In the genomic region with DNA sequence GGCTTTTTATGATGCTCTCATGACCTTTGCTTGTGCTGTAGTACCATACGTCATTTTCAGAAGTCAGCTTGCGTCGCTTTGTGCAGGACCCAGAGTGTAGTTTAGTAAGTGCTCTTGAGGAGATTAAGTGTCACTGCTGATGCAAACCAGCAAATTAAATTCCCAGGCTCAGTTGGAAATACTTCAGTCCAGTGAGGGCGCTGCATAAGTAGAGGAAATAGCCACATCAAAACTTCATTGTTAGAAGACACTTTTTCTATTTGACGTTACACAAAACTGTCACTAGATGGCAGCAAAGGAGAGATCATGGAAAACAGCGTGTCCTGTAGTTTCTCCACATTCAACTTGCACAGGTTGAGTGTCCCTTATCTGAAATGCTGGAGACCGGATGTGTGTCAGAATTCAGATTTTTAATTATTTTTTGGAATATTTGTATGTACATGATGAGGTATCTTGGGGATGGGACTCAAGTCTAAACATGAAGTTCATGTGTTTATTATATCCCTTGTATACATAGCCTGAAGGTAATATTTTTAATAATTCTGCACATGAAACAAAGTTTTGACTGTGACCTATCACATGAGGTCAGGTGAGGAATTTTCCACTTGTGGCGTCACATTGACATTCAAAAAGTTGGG, we compare ENCODE assay signal across 8 cellular contexts. TPM values are rescaled to one million over a fixed set of nuclear protein-coding genes. Genes with fewer than 3 reads are reported as not detected.
A peak's percentile ranks its signal among the peaks of the same experiment; 100 is the strongest.
DNase-seq lines count a peak whose midpoint lies in the region; ATAC-seq, FAIRE-seq and TF ChIP-seq lines count a peak whose summit lies in the region.

No MANE protein-coding gene starts in this region.

- CTCF ChIA-PET in OCI-LY7 (lab: Charles Lee; ENCODE audit: unreplicated experiment): no interaction called here

- H3K27me3 Mint-ChIP-seq in activated T-cell treated with anti-CD3 and anti-CD28 coated beads, Interleukin-2, amount 50 U/mL, for 72 hours (ENCODE audit: low read depth): no peaks in the 10 kb centered on the region

- peaks cover 7 to 17% of the 10 kb centered on the region in 2 donors for H3K36me3 Mint-ChIP-seq in activated T-cell treated with anti-CD3 and anti-CD28 coated beads, Interleukin-2, amount 50 U/mL, for 72 hours (ENCODE audit: insufficient read depth in 2 of 2)

- peak; percentile 91 for FAIRE-seq in H54 (lab: Jason Lieb, UNC)

- no TSS peak for BruUV-seq in OCI-LY7 (replicated peaks; lab: Mats Ljungman, UMichigan)

- H3K9me2 ChIP-seq in OCI-LY7 (ENCODE audit: insufficient read depth, low read length): no peaks in the 10 kb centered on the region

- no peak overlapping the region for H3K27ac Mint-ChIP-seq in activated T-cell treated with anti-CD3 and anti-CD28 coated beads, Interleukin-2, amount 50 U/mL, for 72 hours

- H3K4me1 ChIP-seq in OCI-LY7 (ENCODE audit: insufficient read depth, low read length, poor library complexity, severe bottlenecking) (no peaks in the 10 kb centered on the region), tibial artery (no peaks in the 10 kb centered on the region)

- peak; percentile 59 to 71 for ATAC-seq in activated T-cell treated with anti-CD3 and anti-CD28 coated beads, Interleukin-2, amount 50 U/mL, for 72 hours (replicated peaks in 1 of 2)
- peak; percentile 87 for ATAC-seq in left colon

- H4K20me1 ChIP-seq in OCI-LY7 (ENCODE audit: insufficient read depth, low read length): peaks cover 14% of the 10 kb centered on the region; the same call in 1 of the 2 replicates

- H3K79me2 ChIP-seq in OCI-LY7 (ENCODE audit: insufficient read depth, low read depth, low read length): peaks cover 13% of the 10 kb centered on the region

- H3K9me3 Mint-ChIP-seq in activated T-cell treated with anti-CD3 and anti-CD28 coated beads, Interleukin-2, amount 50 U/mL, for 72 hours: peaks cover 3 to 5% of the 10 kb centered on the region in 2 donors

- H3K4me3 ChIP-seq in OCI-LY7 (ENCODE audit: low read depth, low read length, poor library complexity, severe bottlenecking): no peak overlapping the region
- no peak overlapping the region for H3K4me3 ChIP-seq in tibial artery

- no peaks in the 10 kb centered on the region for H3K4me1 Mint-ChIP-seq in activated T-cell treated with anti-CD3 and anti-CD28 coated beads, Interleukin-2, amount 50 U/mL, for 72 hours (ENCODE audit: low read depth)

- TF ChIP-seq POLR2A in H54 (IDR thresholded peaks at IDR 0.05; ENCODE audit: low read depth, low read length): no peak

- peaks cover 25% of the 10 kb centered on the region for H3K36me3 ChIP-seq in OCI-LY7 (ENCODE audit: insufficient read depth, low read length)
- H3K36me3 ChIP-seq in tibial artery: peaks cover 0 to 17% (median 12%) of the 10 kb centered on the region in 3 donors

- H3K27me3 ChIP-seq in tibial artery: no peaks in the 10 kb centered on the region

- no peak overlapping the region for H2AFZ ChIP-seq in OCI-LY7 (ENCODE audit: low read length)

- peaks cover 14% of the 10 kb centered on the region; the same call in 1 of the 2 replicates for H3K9me3 ChIP-seq in OCI-LY7 (ENCODE audit: low read length)
- H3K9me3 ChIP-seq in tibial artery: no peaks in the 10 kb centered on the region

- peak; percentile 96 for TF ChIP-seq CTCF in OCI-LY7 (conservative IDR thresholded peaks at IDR 0.05; ENCODE audit: low read length)
- TF ChIP-seq CTCF in tibial artery (IDR thresholded peaks at IDR 0.05): peak; percentile 74 to 78

- intact Hi-C loops in OCI-LY7 (cut with micrococcal nuclease; ENCODE audit: unreplicated experiment) (loop anchor here (2.0 to 10.0 kb wide), 4 partner anchors 226 to 966 kb away; a partner anchor contains a TSS), left colon (cut with DNase I, micrococcal nuclease) (no loop called here), tibial artery (cut with DNase I; ENCODE audit: low total_unique reads) (no loop called here)

- no peak overlapping the region for H3K4me2 ChIP-seq in OCI-LY7 (ENCODE audit: low read length)

- POLR2A ChIA-PET in OCI-LY7 (lab: Charles Lee): no interaction called here

- no peak overlapping the region for H3K4me3 Mint-ChIP-seq in activated T-cell treated with anti-CD3 and anti-CD28 coated beads, Interleukin-2, amount 50 U/mL, for 72 hours

- H3K27ac ChIP-seq in OCI-LY7 (ENCODE audit: low read depth, low read length, poor library complexity, severe bottlenecking) (no peak overlapping the region), tibial artery (no peak overlapping the region)

- peak in 1 of 2 donors; percentile 29 for DNase-seq in activated T-cell treated with anti-CD3 and anti-CD28 coated beads, Interleukin-2, amount 50 U/mL, for 72 hours
- DNase-seq in activated T-cell treated with anti-CD3 and anti-CD28 coated beads, Interleukin-2, amount 50 U/mL, for 48 hours: no peak
- DNase-seq in H54 (ENCODE audit: insufficient read length, low spot score) (peak; percentile 31), Kasumi-1 (lab: John Stamatoyannopoulos, UW) (peak; percentile 98 to 99), OCI-LY7 (ENCODE audit: low spot score) (peak; percentile 84), left colon (peak in 1 of 2 donors; percentile 18), tibial artery (no peak)
- DNase-seq in central memory CD4-positive, alpha-beta T cell: peak; percentile 48

RNA-seq across cellular contexts. Expression of a gene that starts 7.9 kb away (rescaled TPM):
- 10 to 100 TPM; 34.8 to 44.0 TPM for total RNA-seq in activated T-cell treated with anti-CD3 and anti-CD28 coated beads, Interleukin-2, amount 50 U/mL, for 72 hours
- 46.6 and 50.6 TPM in 2 replicates for total RNA-seq in OCI-LY7 (2014; rRNA removed; shearing (Covaris generic))
- total RNA-seq in OCI-LY7 (2022): 33.3 and 36.6 TPM in 2 replicates
- total RNA-seq in left colon: 10 to 100 TPM in 1 of 2 donors, 1 to 10 TPM in 1; 9.8 to 15.7 TPM

RNA-seq across cellular contexts. Expression of a gene that starts 30.0 kb away (rescaled TPM):
- 1 to 10 TPM in 1 of 2 donors, under 1 TPM in 1; 0.23 to 1.4 TPM for total RNA-seq in activated T-cell treated with anti-CD3 and anti-CD28 coated beads, Interleukin-2, amount 50 U/mL, for 72 hours
- total RNA-seq in OCI-LY7 (2014; rRNA removed; shearing (Covaris generic)): 0.08 and 0.09 TPM in 2 replicates
- total RNA-seq in OCI-LY7 (2022): not detected in 2 replicates
- 10 to 100 TPM; 13.4 to 17.1 TPM for total RNA-seq in left colon

RNA-seq across cellular contexts. Expression of a gene that starts 49.0 kb away (rescaled TPM):
- total RNA-seq in activated T-cell treated with anti-CD3 and anti-CD28 coated beads, Interleukin-2, amount 50 U/mL, for 72 hours: 1 to 10 TPM; 2.6 to 2.8 TPM
- total RNA-seq in OCI-LY7 (2014; rRNA removed; shearing (Covaris generic)): 1.9 and 2.6 TPM in 2 replicates
- total RNA-seq in OCI-LY7 (2022) (2.7 and 5.3 TPM in 2 replicates), left colon (10 to 100 TPM; 29.4 to 44.7 TPM)

Comparison
In these comparisons a context has a peak if more than half of its experiments do, and no peak if none do; other contexts are left out.
1. DNase-seq: peak in H54 (single experiment), Kasumi-1 (2 of 2), OCI-LY7 (single experiment) and central memory CD4-positive, alpha-beta T cell (single experiment); none in activated T-cell treated with anti-CD3 and anti-CD28 coated beads, Interleukin-2, amount 50 U/mL, for 48 hours (0 of 2) and tibial artery (0 of 2).
2. RNA of a gene that starts 30.0 kb away (total RNA-seq): 13.4 to 17.1 TPM in left colon; 0.23 to 1.4 TPM in activated T-cell treated with anti-CD3 and anti-CD28 coated beads, Interleukin-2, amount 50 U/mL, for 72 hours and 0.08 to 0.09 TPM in OCI-LY7; every median in the first group is over 4 times any median in the second.
3. RNA of a gene that starts 49.0 kb away (total RNA-seq): 29.4 to 44.7 TPM in left colon; 1.9 to 5.3 TPM in OCI-LY7 and 2.6 to 2.8 TPM in activated T-cell treated with anti-CD3 and anti-CD28 coated beads, Interleukin-2, amount 50 U/mL, for 72 hours; every median in the first group is over 4 times any median in the second.